11 cellular contexts compared by ENCODE assay signal in genomic region chr15:57320543-57321220, GRCh38. TPM values are rescaled to one million over a fixed set of nuclear protein-coding genes. Genes with fewer than 3 reads are reported as not detected.
A peak's percentile ranks its signal among the peaks of the same experiment; 100 is the strongest.
DNase-seq lines count a peak whose midpoint lies in the region; ATAC-seq, FAIRE-seq and TF ChIP-seq lines count a peak whose summit lies in the region.
"Had no signal": no experiment of that assay in that cellular context is flagged by ENCODE, and none has a peak within 500 bp of the region (broad histone marks: within the 10 kb centered on the region; RNA-seq: fewer than 3 reads in every experiment).

No MANE protein-coding gene starts in this region.

- intact Hi-C loops in Right ventricle myocardium inferior (cut with DNase I), result no loop called here
- intact Hi-C loops in cardiac septum (cut with DNase I), result no loop called here

- H4K5ac ChIP-seq in mesendoderm (ENCODE audit: low read length), result no peak overlapping the region

- peak overlapping the region; percentile 1 for H3K56ac ChIP-seq in mesendoderm (ENCODE audit: low read length)

- no peak for DNase-seq in Right ventricle myocardium inferior (ENCODE audit: missing footprints)
- no peak for DNase-seq in cardiac septum (ENCODE audit: low spot score)
- peak; percentile 87 to 95 for DNase-seq in cardiac fibroblast (ENCODE audit: low read depth in 2 of 2)
- DNase-seq in mesendoderm, result no peak
- no peak for DNase-seq in GM19239 (ENCODE audit: insufficient read length, low spot score)
- no peak for DNase-seq in mesenteric fat pad (ENCODE audit: low spot score)
- DNase-seq in medulla oblongata (ENCODE audit: extremely low spot score), result no peak
- DNase-seq: effector memory CD8-positive, alpha-beta T cell; T-cell; thyroid gland had no signal

- H3K23ac ChIP-seq in mesendoderm (ENCODE audit: low read length), result no peak overlapping the region

- no peaks in the 10 kb centered on the region for H3K79me1 ChIP-seq in mesendoderm (ENCODE audit: low read length)

- H3K27me3 ChIP-seq in mesendoderm (ENCODE audit: insufficient read depth, low read length, poor library complexity), result no peaks in the 10 kb centered on the region
- H3K27me3 ChIP-seq: thyroid gland had no signal

- TF ChIP-seq CTCF in cardiac fibroblast (IDR thresholded peaks at IDR 0.05; ENCODE audit: low read depth, low read length), result no peak

- ATAC-seq in Right ventricle myocardium inferior (peak; percentile 87), GM21786 (IDR thresholded peaks at IDR 0.05; ENCODE audit: unreplicated experiment) (no peak)
- ATAC-seq: effector memory CD8-positive, alpha-beta T cell; T-cell had no signal

- H3K36me3 ChIP-seq in mesendoderm (ENCODE audit: control insufficient read depth, insufficient read depth, low read length), result no peaks in the 10 kb centered on the region
- H3K36me3 ChIP-seq: thyroid gland had no signal

- H2BK120ac ChIP-seq in mesendoderm (ENCODE audit: low read depth, low read length), result no peak overlapping the region

- no peak overlapping the region for H2BK15ac ChIP-seq in mesendoderm (replicated peaks; ENCODE audit: low read depth)

- no peak overlapping the region for H3K18ac ChIP-seq in mesendoderm (ENCODE audit: low read length)

- H4K8ac ChIP-seq in mesendoderm (ENCODE audit: low read depth, low read length), result no peak overlapping the region

- H2BK5ac ChIP-seq in mesendoderm (ENCODE audit: low read length), result no peak overlapping the region

- H3K79me2 ChIP-seq in mesendoderm (ENCODE audit: control insufficient read depth, insufficient read depth, low read length), result no peaks in the 10 kb centered on the region

- no peak for FAIRE-seq in GM19239 (lab: Jason Lieb, UNC)

- H2AK5ac ChIP-seq in mesendoderm (ENCODE audit: low read length), result no peak overlapping the region

- no peak overlapping the region for H3K27ac ChIP-seq in mesendoderm (ENCODE audit: low read depth, low read length)
- H3K27ac ChIP-seq: thyroid gland had no signal

- no peak overlapping the region for H3K4ac ChIP-seq in mesendoderm (ENCODE audit: low read depth, low read length)

- H3K4me2 ChIP-seq in mesendoderm (ENCODE audit: low read length), result no peak overlapping the region

- peaks cover 15% of the 10 kb centered on the region for H3K4me1 ChIP-seq in mesendoderm (ENCODE audit: control insufficient read depth, low read depth, low read length)

- H3K4me3 ChIP-seq in cardiac fibroblast (replicated peaks in 1 of 2; ENCODE audit: low read depth in 2 of 2, low read length in 2 of 2) (no peak overlapping the region), mesendoderm (ENCODE audit: low read length) (no peak overlapping the region)
- H3K4me3 ChIP-seq: thyroid gland had no signal

- no peak overlapping the region for H3K9ac ChIP-seq in mesendoderm (ENCODE audit: low read length)

- no CpG with 5 or more reads among the region's 17 CpGs for WGBS in mesendoderm (ENCODE audit: extremely low coverage, insufficient coverage, low lambda C conversion rate)

RNA-seq across cellular contexts. Expression of gene CGNL1, which starts 55.6 kb away (rescaled TPM):
- total RNA-seq in Right ventricle myocardium inferior (10.0 TPM), cardiac septum (19.6 TPM), mesenteric fat pad (2.4 TPM)
- polyA plus RNA-seq in mesendoderm (2013, experiment 1 of 2), result 8.1 TPM
- 8.8 TPM for polyA plus RNA-seq in mesendoderm (2013, experiment 2 of 2)

Comparison
In these comparisons a context has a peak if more than half of its experiments do, and no peak if none do; other contexts are left out.
1. DNase-seq: peak in cardiac fibroblast (2 of 2); none in Right ventricle myocardium inferior (single experiment), cardiac septum (single experiment), mesendoderm (single experiment), GM19239 (single experiment), mesenteric fat pad (single experiment) and medulla oblongata (single experiment).